ENCODE assay signal across 23 cellular contexts in genomic region chr1:223197923-223198627, GRCh38. TPM values are rescaled to one million over a fixed set of nuclear protein-coding genes. Genes with fewer than 3 reads are reported as not detected.
DNase-seq lines count a peak whose midpoint lies in the region; ATAC-seq, FAIRE-seq and TF ChIP-seq lines count a peak whose summit lies in the region.
"Had no signal": no experiment of that assay in that cellular context is flagged by ENCODE, and none has a peak within 500 bp of the region (broad histone marks: within the 10 kb centered on the region; RNA-seq: fewer than 3 reads in every experiment).

No MANE protein-coding gene starts in this region.

- TF ChIP-seq CTCF in CD14-positive monocyte (IDR thresholded peaks at IDR 0.05) (no peak), RWPE2 (IDR thresholded peaks at IDR 0.05; ENCODE audit: poor library complexity, severe bottlenecking) (no peak), left ventricle myocardium inferior (IDR thresholded peaks at IDR 0.05; ENCODE audit: borderline replicate concordance) (no peak), D721Med (IDR thresholded peaks at IDR 0.05; ENCODE audit: insufficient read depth, missing control alignments) (no peak)

- peaks cover 5% of the 10 kb centered on the region for H3K4me1 Mint-ChIP-seq in T-helper 2 cell treated with Interferon-gamma antibody and Interleukin-4, amounts not matched to agents 5 μg/mL and 100 μg/mL, for 36 hours (ENCODE audit: low read depth)
- peaks cover 47% of the 10 kb centered on the region for H3K4me1 Mint-ChIP-seq in CD14-positive monocyte
- H3K4me1 Mint-ChIP-seq: B cell had no signal

- no peaks in the 10 kb centered on the region for H3K36me3 Mint-ChIP-seq in T-helper 2 cell treated with Interferon-gamma antibody and Interleukin-4, amounts not matched to agents 5 μg/mL and 100 μg/mL, for 36 hours (ENCODE audit: low read depth)
- peaks cover 0 to 2% of the 10 kb centered on the region in 2 donors for H3K36me3 Mint-ChIP-seq in CD14-positive monocyte

- H3K36me3 ChIP-seq in RWPE2 (ENCODE audit: low read depth) (no peaks in the 10 kb centered on the region), left ventricle myocardium inferior (no peaks in the 10 kb centered on the region)

- intact Hi-C loops in CD14-positive monocyte (cut with micrococcal nuclease) = no loop called here
- intact Hi-C loops in left ventricle myocardium inferior (cut with micrococcal nuclease) = no loop called here

- DNase-seq in T-helper 2 cell treated with Interferon-gamma antibody and Interleukin-4, amounts not matched to agents 5 μg/mL and 100 μg/mL, for 36 hours (ENCODE audit: low spot score) = no peak
- DNase-seq in T-helper 2 cell (no peak), CD14-positive monocyte (ENCODE audit: low spot score) (no peak), RWPE2 (ENCODE audit: low spot score) (no peak), epithelial cell of prostate (ENCODE audit: low read depth, low spot score) (no peak), left ventricle myocardium inferior (no peak), D721Med (ENCODE audit: insufficient read length, low spot score) (no peak)
- DNase-seq in stimulated activated CD4-positive, alpha-beta T cell treated with anti-CD3 and anti-CD28 coated beads, Interleukin-4, amount 100 ng/mL, for 1 hour = no peak
- DNase-seq: KBM-7, NCI-H1048, NCI-H1417, NCI-H1694, NCI-H2029 treated with DMSO at 0.1 percent for 48 hours, NCI-H446 treated with DMSO at 0.1 percent for 48 hours, NCI-H82, RPMI8226, SHP77 had no signal

- H3K9me3 ChIP-seq in RWPE2 (ENCODE audit: severe bottlenecking) (no peaks in the 10 kb centered on the region), left ventricle myocardium inferior (replicated peaks) (no peaks in the 10 kb centered on the region)

- no peak overlapping the region for H3K27ac ChIP-seq in RWPE2 (ENCODE audit: poor library complexity, severe bottlenecking)
- H3K27ac ChIP-seq in epithelial cell of prostate = peak overlapping the region; percentile 20
- H3K27ac ChIP-seq in left ventricle myocardium inferior (replicated peaks) = no peak overlapping the region
- H3K27ac ChIP-seq: 22Rv1, C4-2B had no signal

- no peaks in the 10 kb centered on the region for H3K9me3 Mint-ChIP-seq in T-helper 2 cell treated with Interferon-gamma antibody and Interleukin-4, amounts not matched to agents 5 μg/mL and 100 μg/mL, for 36 hours
- H3K9me3 Mint-ChIP-seq in CD14-positive monocyte = peaks cover 0 to 11% (median 5%) of the 10 kb centered on the region in 7 donors

- FAIRE-seq in D721Med (lab: Jason Lieb, UNC) = no peak
- FAIRE-seq: GM18507, H54, HTR-8/SVneo had no signal

- H3K27ac Mint-ChIP-seq in T-helper 2 cell treated with Interferon-gamma antibody and Interleukin-4, amounts not matched to agents 5 μg/mL and 100 μg/mL, for 36 hours = peak overlapping the region; percentile 53
- H3K27ac Mint-ChIP-seq in CD14-positive monocyte = peak overlapping the region; percentile 56 to 91 (median 78)
- H3K27ac Mint-ChIP-seq: B cell had no signal

- H3K4me3 ChIP-seq in RWPE2 (ENCODE audit: severe bottlenecking) (no peak overlapping the region), left ventricle myocardium inferior (no peak overlapping the region)

- H3K27me3 ChIP-seq in RWPE2 (ENCODE audit: insufficient read depth, poor library complexity, severe bottlenecking) = no peaks in the 10 kb centered on the region
- H3K27me3 ChIP-seq in left ventricle myocardium inferior (ENCODE audit: low read depth) = peaks cover 17% of the 10 kb centered on the region

- H3K27me3 Mint-ChIP-seq in T-helper 2 cell treated with Interferon-gamma antibody and Interleukin-4, amounts not matched to agents 5 μg/mL and 100 μg/mL, for 36 hours (ENCODE audit: low read depth) = peaks cover 4% of the 10 kb centered on the region
- peaks cover 0 to 4% (median 2%) of the 10 kb centered on the region in 3 donors for H3K27me3 Mint-ChIP-seq in CD14-positive monocyte (ENCODE audit: low read depth in 3 of 3)

- peaks cover 9% of the 10 kb centered on the region for H3K4me1 ChIP-seq in RWPE2 (ENCODE audit: insufficient read depth, poor library complexity, severe bottlenecking)
- no peaks in the 10 kb centered on the region for H3K4me1 ChIP-seq in left ventricle myocardium inferior

- peak; percentile 35; the same call in 2 of the 3 replicates for ATAC-seq in RWPE2 (ENCODE audit: low read depth)

- no peak overlapping the region for H3K4me3 Mint-ChIP-seq in T-helper 2 cell treated with Interferon-gamma antibody and Interleukin-4, amounts not matched to agents 5 μg/mL and 100 μg/mL, for 36 hours
- H3K4me3 Mint-ChIP-seq in CD14-positive monocyte = peak overlapping the region; percentile 67 to 75
- H3K4me3 Mint-ChIP-seq: B cell had no signal

RNA-seq across cellular contexts. Expression of gene TLR5, which starts 55.0 kb away (rescaled TPM):
- polyA plus RNA-seq in CD14-positive monocyte = 10 to 100 TPM; 45.7 to 58.0 TPM
- total RNA-seq in left ventricle myocardium inferior = 2.3 TPM
- total RNA-seq: B cell had no signal
